Comparison of ENCODE assay signal across 18 cellular contexts in genomic region chr7:1297476-1297972, GRCh38.
"Had no signal": no experiment of that assay in that cellular context is flagged by ENCODE, and none has a peak within 500 bp of the region (broad histone marks: within the 10 kb centered on the region; RNA-seq: fewer than 3 reads in every experiment).

No MANE protein-coding gene starts in this region.

- H3K36me3 ChIP-seq: adrenal gland, neutrophil had no signal

- H3K36me3 Mint-ChIP-seq: activated naive CD4-positive, alpha-beta T cell treated with anti-CD3 and anti-CD28 coated beads, Interleukin-2, amount 50 U/mL, for 24 hours; stimulated activated effector memory CD8-positive, alpha-beta T cell treated with anti-CD3 and anti-CD28 coated beads, Interleukin-12 subunit alpha, Interleukin-12 subunit beta, amount 100 ng/mL, for 72 hours had no signal

- H3K27me3 Mint-ChIP-seq: activated CD4-positive, alpha-beta T cell treated with anti-CD3 and anti-CD28 coated beads, Interleukin-2, amount 10 ng/mL, durations not matched to agents 24 days and 14 days had no signal

- ATAC-seq: activated CD8-positive, alpha-beta T cell treated with anti-CD3 and anti-CD28 coated beads, Interleukin-2, amount 10 ng/mL, durations not matched to agents 7 days and 5 days; esophagus mucosa; left ventricle myocardium superior; stimulated activated effector memory CD8-positive, alpha-beta T cell treated with anti-CD3 and anti-CD28 coated beads, Interleukin-12 subunit alpha, Interleukin-12 subunit beta, amount 100 ng/mL, for 72 hours; T-helper 17 cell had no signal

- H3K9me3 Mint-ChIP-seq: activated B cell treated with CpG ODN at 0.5 μM for 24 hours; activated CD4-positive, alpha-beta T cell treated with anti-CD3 and anti-CD28 coated beads, Interleukin-2, amount 10 ng/mL, durations not matched to agents 24 days and 14 days; activated naive CD4-positive, alpha-beta T cell treated with anti-CD3 and anti-CD28 coated beads, Interleukin-2, amount 50 U/mL, for 24 hours; stimulated activated effector memory CD8-positive, alpha-beta T cell treated with anti-CD3 and anti-CD28 coated beads, Interleukin-12 subunit alpha, Interleukin-12 subunit beta, amount 100 ng/mL, for 72 hours had no signal

- H3K4me3 Mint-ChIP-seq: activated B cell treated with CpG ODN at 0.5 μM for 24 hours; activated CD4-positive, alpha-beta T cell treated with anti-CD3 and anti-CD28 coated beads, Interleukin-2, amount 10 ng/mL, durations not matched to agents 24 days and 14 days; activated CD8-positive, alpha-beta T cell treated with anti-CD3 and anti-CD28 coated beads, Interleukin-2, amount 10 ng/mL, durations not matched to agents 7 days and 5 days; activated naive CD4-positive, alpha-beta T cell treated with anti-CD3 and anti-CD28 coated beads, Interleukin-2, amount 50 U/mL, for 24 hours; stimulated activated effector memory CD8-positive, alpha-beta T cell treated with anti-CD3 and anti-CD28 coated beads, Interleukin-12 subunit alpha, Interleukin-12 subunit beta, amount 100 ng/mL, for 72 hours; T-helper 17 cell had no signal

- H3K4me3 ChIP-seq: adrenal gland, coronary artery, hepatocyte had no signal

- H3K9me3 ChIP-seq: adrenal gland, neutrophil had no signal

- H3K27ac ChIP-seq: adrenal gland, coronary artery, hepatocyte, neutrophil, parathyroid adenoma had no signal

- H3K4me1 ChIP-seq: adrenal gland, parathyroid adenoma had no signal

- H3K27ac Mint-ChIP-seq: activated B cell treated with CpG ODN at 0.5 μM for 24 hours; activated CD4-positive, alpha-beta T cell treated with anti-CD3 and anti-CD28 coated beads, Interleukin-2, amount 10 ng/mL, durations not matched to agents 24 days and 14 days; activated CD8-positive, alpha-beta T cell treated with anti-CD3 and anti-CD28 coated beads, Interleukin-2, amount 10 ng/mL, durations not matched to agents 7 days and 5 days; activated naive CD4-positive, alpha-beta T cell treated with anti-CD3 and anti-CD28 coated beads, Interleukin-2, amount 50 U/mL, for 24 hours; stimulated activated effector memory CD8-positive, alpha-beta T cell treated with anti-CD3 and anti-CD28 coated beads, Interleukin-12 subunit alpha, Interleukin-12 subunit beta, amount 100 ng/mL, for 72 hours; T-helper 17 cell had no signal

- DNase-seq: activated B cell treated with CpG ODN at 0.5 μM for 24 hours; activated CD4-positive, alpha-beta T cell treated with anti-CD3 and anti-CD28 coated beads, Interleukin-2, amount 10 ng/mL, durations not matched to agents 24 days and 14 days; activated CD8-positive, alpha-beta memory T cell treated with anti-CD3 and anti-CD28 coated beads, Interleukin-2, amount 50 U/mL, for 4 hours; activated CD8-positive, alpha-beta T cell treated with anti-CD3 and anti-CD28 coated beads, Interleukin-2, amount 10 ng/mL, durations not matched to agents 7 days and 5 days; activated effector memory CD4-positive, alpha-beta T cell treated with anti-CD3 and anti-CD28 coated beads, Interleukin-2, amount 50 U/mL, for 16 hours; activated T-cell treated with anti-CD3 and anti-CD28 coated beads, Interleukin-2, amount 50 U/mL, for 48 hours; adrenal gland; caudate nucleus; mesendoderm; T-helper 17 cell had no signal

- H3K4me1 Mint-ChIP-seq: activated B cell treated with CpG ODN at 0.5 μM for 24 hours; activated CD4-positive, alpha-beta T cell treated with anti-CD3 and anti-CD28 coated beads, Interleukin-2, amount 10 ng/mL, durations not matched to agents 24 days and 14 days; activated naive CD4-positive, alpha-beta T cell treated with anti-CD3 and anti-CD28 coated beads, Interleukin-2, amount 50 U/mL, for 24 hours; stimulated activated effector memory CD8-positive, alpha-beta T cell treated with anti-CD3 and anti-CD28 coated beads, Interleukin-12 subunit alpha, Interleukin-12 subunit beta, amount 100 ng/mL, for 72 hours; T-helper 17 cell had no signal
